Comparison of ENCODE assay signal across 1 cellular context in genomic region chr12:80709811-80710726, GRCh38.
TF ChIP-seq lines count a peak whose summit lies in the region.

No MANE protein-coding gene starts in this region.

TF ChIP-seq in H1, 55 proteins besides CTCF, POLR2A, EP300 and RAD21:
- TF ChIP-seq KDM4A (IDR thresholded peaks at IDR 0.05; ENCODE audit: low read depth, low read length, severe bottlenecking) (peak; percentile 42), EZH2 (IDR thresholded peaks at IDR 0.05; ENCODE audit: low read depth, low read length, severe bottlenecking) (peak; percentile 55), RNF2 (IDR thresholded peaks at IDR 0.05; ENCODE audit: borderline replicate concordance, low read depth, low read length, missing control alignments, poor library complexity, severe bottlenecking) (peak; percentile 74), MAFK (IDR thresholded peaks at IDR 0.05; ENCODE audit: low read depth, low read length) (no peak), CHD1 (IDR thresholded peaks at IDR 0.05; ENCODE audit: low read depth, low read length) (no peak), SUZ12 (IDR thresholded peaks at IDR 0.05; ENCODE audit: low read length) (peak; percentile 72), ASH2L (IDR thresholded peaks at IDR 0.05; ENCODE audit: low read length) (peak; percentile 75), CBX8 (IDR thresholded peaks at IDR 0.05; ENCODE audit: borderline replicate concordance, low read depth, low read length) (no peak), CBX5 (IDR thresholded peaks at IDR 0.05; ENCODE audit: low read depth, low read length) (no peak), E2F6 (IDR thresholded peaks at IDR 0.05) (no peak), CHD7 (IDR thresholded peaks at IDR 0.05; ENCODE audit: insufficient replicate concordance, low read length) (peak; percentile 26), SP4 (IDR thresholded peaks at IDR 0.05; ENCODE audit: low read length) (0 out of 2 replicates have a peak, but pooled peaks have one; percentile 29)
